In the genomic region with DNA sequence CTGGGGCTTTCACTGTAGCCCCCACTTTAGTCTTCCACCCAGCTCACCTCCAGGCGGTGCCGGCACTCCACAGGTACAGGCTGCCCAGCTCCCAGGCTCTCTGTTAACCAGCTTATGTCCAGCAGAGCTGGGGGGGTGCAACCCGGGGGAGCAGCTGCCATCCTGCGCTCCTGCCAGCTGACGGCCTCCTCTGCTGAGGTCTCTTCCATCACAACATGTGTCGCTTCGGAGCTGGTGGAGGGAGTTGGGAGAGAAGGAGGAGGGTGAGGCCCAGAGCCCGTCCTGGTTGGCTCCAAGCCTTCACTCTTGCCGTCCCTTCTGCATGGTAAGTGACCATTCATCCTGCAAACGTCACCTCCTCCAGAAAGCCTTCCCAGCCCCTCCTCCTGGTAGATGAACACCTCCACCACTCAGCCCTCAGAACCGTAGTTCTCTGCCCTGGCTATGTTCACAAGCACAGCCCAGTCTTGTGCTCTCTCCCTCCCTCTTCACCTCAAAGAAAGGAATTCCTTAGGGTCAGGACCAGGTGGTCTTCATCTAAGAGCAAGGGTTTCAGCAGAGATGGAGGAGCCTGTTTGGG, we compare ENCODE assay signal across 10 cellular contexts. TPM values are rescaled to one million over a fixed set of nuclear protein-coding genes. Genes with fewer than 3 reads are reported as not detected.
A peak's percentile ranks its signal among the peaks of the same experiment; 100 is the strongest.
DNase-seq lines count a peak whose midpoint lies in the region; ATAC-seq and TF ChIP-seq lines count a peak whose summit lies in the region.
"Had no signal": no experiment of that assay in that cellular context is flagged by ENCODE, and none has a peak within 500 bp of the region (broad histone marks: within the 10 kb centered on the region; RNA-seq: fewer than 3 reads in every experiment).

No MANE protein-coding gene starts in this region.

- no peak overlapping the region for H3K4me3 ChIP-seq in AG04450 (ENCODE audit: low read depth, low read length)

- H3K4me3 Mint-ChIP-seq in IgD-negative memory B cell (peak overlapping the region; percentile 80 to 95 (median 91)), MCF 10A (ENCODE audit: unreplicated experiment) (peak overlapping the region; percentile 87)

- H3K27ac ChIP-seq in AG04450 (ENCODE audit: low read depth, low read length), result peak overlapping the region; percentile 21
- H3K27ac ChIP-seq: testis had no signal

- H3K27me3 Mint-ChIP-seq in IgD-negative memory B cell (no peaks in the 10 kb centered on the region), MCF 10A (ENCODE audit: insufficient read depth, unreplicated experiment) (no peaks in the 10 kb centered on the region)

- ATAC-seq in GM21367 (IDR thresholded peaks at IDR 0.05; ENCODE audit: unreplicated experiment) (no peak), GM21786 (IDR thresholded peaks at IDR 0.05; ENCODE audit: unreplicated experiment) (no peak)

- H3K9me3 ChIP-seq in AG04450 (ENCODE audit: control insufficient read depth, insufficient read depth, low read length), result no peaks in the 10 kb centered on the region; the same call in 1 of the 2 replicates
- H3K9me3 ChIP-seq: testis had no signal

- POLR2A ChIA-PET in AG04450 (lab: Yijun Ruan, JAX), result no interaction called here
- POLR2A ChIA-PET in MCF 10A (lab: Yijun Ruan, JAX), result interaction anchor here (0.6 to 2.1 kb wide), 4 partner anchors 9 to 473 kb away, joined by 3 to 12 read pairs (median 4); a partner anchor contains a TSS

- no TSS peak for BruUV-seq in MCF 10A (replicated peaks; lab: Mats Ljungman, UMichigan)

- H3K9me3 Mint-ChIP-seq in IgD-negative memory B cell (no peaks in the 10 kb centered on the region), MCF 10A (ENCODE audit: unreplicated experiment) (no peaks in the 10 kb centered on the region)

- DNase-seq in AG04450 (ENCODE audit: low read depth, low spot score), result no peak
- no peak for DNase-seq in MCF 10A (ENCODE audit: unreplicated experiment)
- DNase-seq in myocyte (ENCODE audit: low read depth), result peak; percentile 90
- DNase-seq in UCSD-AML1 (lab: John Stamatoyannopoulos, UW; ENCODE audit: unreplicated experiment), result no peak
- DNase-seq in DMS79 (lab: John Stamatoyannopoulos, UW), result no peak
- DNase-seq: testis had no signal

- CTCF ChIA-PET in AG04450 (lab: Charles Lee) (no interaction called here), MCF 10A (lab: Yijun Ruan, JAX) (interaction anchor here (1.0 kb wide), 4 partner anchors 8 to 917 kb away, joined by 3 read pairs; no protein-coding TSS in a partner anchor)

- intact Hi-C loops in MCF 10A (cut with micrococcal nuclease), result loop anchor here (5.0 kb wide), 1 partner anchor 42 kb away; a partner anchor contains a TSS

- H3K4me1 Mint-ChIP-seq in IgD-negative memory B cell (peaks cover 5 to 20% (median 7%) of the 10 kb centered on the region in 3 donors), MCF 10A (ENCODE audit: insufficient read depth, unreplicated experiment) (peaks cover 7% of the 10 kb centered on the region)

- no peaks in the 10 kb centered on the region for H3K27me3 ChIP-seq in AG04450 (ENCODE audit: control insufficient read depth, insufficient read depth, low read length)
- H3K27me3 ChIP-seq: testis had no signal

- TF ChIP-seq CTCF in AG04450 (IDR thresholded peaks at IDR 0.05; ENCODE audit: low read depth, low read length) (no peak), MCF 10A (IDR thresholded peaks at IDR 0.05; ENCODE audit: unreplicated experiment) (no peak)

- peak overlapping the region; percentile 85 to 97 (median 85) for H3K27ac Mint-ChIP-seq in IgD-negative memory B cell
- H3K27ac Mint-ChIP-seq in MCF 10A (ENCODE audit: low read depth, unreplicated experiment), result peak overlapping the region; percentile 85

- H3K36me3 Mint-ChIP-seq in IgD-negative memory B cell (peaks cover 3% of the 10 kb centered on the region), MCF 10A (ENCODE audit: insufficient read depth, unreplicated experiment) (peaks cover 22% of the 10 kb centered on the region)

RNA-seq across cellular contexts. Expression of a gene that starts 1.6 kb away (rescaled TPM):
- 4.6 and 5.1 TPM in 2 replicates for polyA plus RNA-seq in AG04450 (2011; rRNA removed)
- 11.0 and 11.6 TPM in 2 replicates for polyA minus RNA-seq in AG04450 (2011; rRNA and poly(A)+ RNA removed)
- polyA plus RNA-seq in IgD-negative memory B cell, result 42.0 TPM
- total RNA-seq in MCF 10A (2022), result 19.2 and 22.8 TPM in 2 replicates
- total RNA-seq in myocyte, result 39.4 and 40.3 TPM in 2 replicates
- 14.8 TPM for polyA plus RNA-seq in myocyte (2012)

RNA-seq across cellular contexts. Expression of a gene that starts 15.4 kb away (rescaled TPM):
- polyA plus RNA-seq in AG04450 (2011; rRNA removed) (not detected in 2 replicates), IgD-negative memory B cell (not detected)
- polyA minus RNA-seq in AG04450 (2011; rRNA and poly(A)+ RNA removed), result not detected in 2 replicates
- total RNA-seq in MCF 10A (2022) (not detected in 2 replicates), myocyte (62.5 and 81.2 TPM in 2 replicates)
- polyA plus RNA-seq in myocyte (2012), result 38.5 TPM
- total RNA-seq: endothelial cell of umbilical vein had no signal

RNA-seq across cellular contexts. Expression of a gene that starts 23.4 kb away (rescaled TPM):
- polyA plus RNA-seq in AG04450 (2011; rRNA removed) (18.5 and 30.7 TPM in 2 replicates), IgD-negative memory B cell (3.7 TPM)
- polyA minus RNA-seq in AG04450 (2011; rRNA and poly(A)+ RNA removed), result 19.8 and 37.9 TPM in 2 replicates
- total RNA-seq in MCF 10A (2022) (not detected in 2 replicates), myocyte (0.75 and 1.2 TPM in 2 replicates)
- polyA plus RNA-seq in myocyte (2012), result 1.4 TPM

RNA-seq across cellular contexts. Expression of a gene that starts 36.3 kb away (rescaled TPM):
- polyA plus RNA-seq in AG04450 (2011; rRNA removed), result 76.1 and 93.8 TPM in 2 replicates
- polyA minus RNA-seq in AG04450 (2011; rRNA and poly(A)+ RNA removed), result 75.7 and 100 TPM in 2 replicates
- polyA plus RNA-seq in IgD-negative memory B cell, result 384 TPM
- 49.7 and 52.9 TPM in 2 replicates for total RNA-seq in MCF 10A (2022)
- total RNA-seq in myocyte, result 112 and 153 TPM in 2 replicates
- 162 TPM for polyA plus RNA-seq in myocyte (2012)

RNA-seq across cellular contexts. Expression of a gene that starts 42.6 kb away (rescaled TPM):
- polyA plus RNA-seq in AG04450 (2011; rRNA removed) (64.8 and 79.6 TPM in 2 replicates), IgD-negative memory B cell (88.5 TPM)
- 29.0 and 39.8 TPM in 2 replicates for polyA minus RNA-seq in AG04450 (2011; rRNA and poly(A)+ RNA removed)
- total RNA-seq in MCF 10A (2022) (118 and 179 TPM in 2 replicates), myocyte (199 and 211 TPM in 2 replicates)
- polyA plus RNA-seq in myocyte (2012), result 242 TPM

Comparison
In these comparisons a context has a peak if more than half of its experiments do, and no peak if none do; other contexts are left out.
1. RNA of a gene that starts 15.4 kb away (total RNA-seq): 62.5 to 81.2 TPM in myocyte; not detected in MCF 10A; every median in the first group is over 10 times any median in the second.